ENCODE assay signal across 8 cellular contexts in the genomic region with DNA sequence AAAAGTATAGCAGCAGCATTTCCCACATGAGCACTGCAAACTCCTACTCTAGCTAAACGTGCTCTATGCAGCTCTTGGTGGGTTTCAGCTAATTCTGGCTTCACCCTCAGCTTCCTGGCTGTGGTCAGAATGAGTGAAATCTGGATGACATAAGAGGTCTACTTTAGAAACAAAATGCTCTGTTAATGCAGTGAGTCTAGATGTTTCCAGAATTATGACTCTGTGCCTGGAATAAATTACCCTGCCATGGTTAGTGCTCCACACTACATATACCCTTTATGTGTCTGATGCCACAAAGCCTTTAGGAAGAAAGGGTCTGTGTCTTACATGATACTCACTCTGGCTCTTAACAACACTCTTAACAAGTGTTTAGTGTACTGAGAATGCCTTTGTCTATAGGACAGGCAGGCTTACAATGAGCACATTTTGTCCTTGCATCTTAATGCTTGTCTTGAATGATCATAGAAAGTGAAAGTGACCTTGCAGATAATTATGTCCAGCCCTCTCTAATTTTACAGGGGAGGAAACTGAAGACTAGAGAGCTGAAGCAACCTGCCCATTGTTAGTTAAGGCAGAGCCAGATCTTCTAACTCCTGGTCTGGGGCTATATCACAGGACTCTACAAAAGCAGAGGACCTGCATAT. TPM values are rescaled to one million over a fixed set of nuclear protein-coding genes. Genes with fewer than 3 reads are reported as not detected.
DNase-seq lines count a peak whose midpoint lies in the region; ATAC-seq lines count a peak whose summit lies in the region.

No MANE protein-coding gene starts in this region.

- no peaks in the 10 kb centered on the region for H3K9me3 Mint-ChIP-seq in activated CD4-positive, alpha-beta T cell treated with anti-CD3 and anti-CD28 coated beads, Interleukin-2, amount 10 ng/mL, durations not matched to agents 7 days and 5 days

- H3K36me3 Mint-ChIP-seq in activated CD4-positive, alpha-beta T cell treated with anti-CD3 and anti-CD28 coated beads, Interleukin-2, amount 10 ng/mL, durations not matched to agents 7 days and 5 days (ENCODE audit: low read depth) = peaks cover 84% of the 10 kb centered on the region

- DNase-seq in stimulated activated naive CD4-positive, alpha-beta T cell treated with Interleukin-2 at 50 U/mL for 16 hours (lab: John Stamatoyannopoulos, UW) = peak; percentile 4
- DNase-seq in stimulated activated naive CD4-positive, alpha-beta T cell (lab: John Stamatoyannopoulos, UW) = no peak
- DNase-seq in activated CD4-positive, alpha-beta T cell treated with anti-CD3 and anti-CD28 coated beads, Interleukin-2, amount 10 ng/mL, durations not matched to agents 7 days and 5 days = peak; percentile 42
- DNase-seq in AML-193 (lab: John Stamatoyannopoulos, UW) (no peak), SHP77 (lab: John Stamatoyannopoulos, UW) (no peak), NCI-H2029 (lab: John Stamatoyannopoulos, UW) (no peak)

- H3K27me3 Mint-ChIP-seq in activated CD4-positive, alpha-beta T cell treated with anti-CD3 and anti-CD28 coated beads, Interleukin-2, amount 10 ng/mL, durations not matched to agents 7 days and 5 days = no peaks in the 10 kb centered on the region

- POLR2A ChIA-PET in activated CD4-positive, alpha-beta T cell treated with anti-CD3 and anti-CD28 coated beads, Interleukin-2, amount 10 ng/mL, durations not matched to agents 7 days and 5 days (lab: Charles Lee) = interaction anchor here (0.5 kb wide), 1 partner anchor 136 kb away, joined by 3 read pairs; no protein-coding TSS in a partner anchor

- ATAC-seq in HG03139 (IDR thresholded peaks at IDR 0.05; ENCODE audit: unreplicated experiment) (peak; percentile 53), HG03159 (IDR thresholded peaks at IDR 0.05; ENCODE audit: unreplicated experiment) (no peak)

- H3K4me3 Mint-ChIP-seq in activated CD4-positive, alpha-beta T cell treated with anti-CD3 and anti-CD28 coated beads, Interleukin-2, amount 10 ng/mL, durations not matched to agents 7 days and 5 days = no peak overlapping the region

- CTCF ChIA-PET in activated CD4-positive, alpha-beta T cell treated with anti-CD3 and anti-CD28 coated beads, Interleukin-2, amount 10 ng/mL, durations not matched to agents 7 days and 5 days (lab: Charles Lee) = interaction anchor here (0.6 to 4.0 kb wide), 5 partner anchors 14 to 64 kb away, joined by 3 to 21 read pairs (median 11); no protein-coding TSS in a partner anchor

- H3K27ac Mint-ChIP-seq in activated CD4-positive, alpha-beta T cell treated with anti-CD3 and anti-CD28 coated beads, Interleukin-2, amount 10 ng/mL, durations not matched to agents 7 days and 5 days = peak overlapping the region; percentile 57

- peaks cover 62% of the 10 kb centered on the region for H3K4me1 Mint-ChIP-seq in activated CD4-positive, alpha-beta T cell treated with anti-CD3 and anti-CD28 coated beads, Interleukin-2, amount 10 ng/mL, durations not matched to agents 7 days and 5 days

RNA-seq across cellular contexts. Expression of a gene that starts 9.2 kb away (rescaled TPM):
- total RNA-seq in activated CD4-positive, alpha-beta T cell treated with anti-CD3 and anti-CD28 coated beads, Interleukin-2, amount 10 ng/mL, durations not matched to agents 7 days and 5 days = 100 to 1,000 TPM; 561 to 662 TPM

RNA-seq across cellular contexts. Expression of a gene that starts 52.4 kb away (rescaled TPM):
- total RNA-seq in activated CD4-positive, alpha-beta T cell treated with anti-CD3 and anti-CD28 coated beads, Interleukin-2, amount 10 ng/mL, durations not matched to agents 7 days and 5 days = 100 to 1,000 TPM; 367 to 412 TPM

Comparison
In these comparisons a context has a peak if more than half of its experiments do, and no peak if none do; other contexts are left out.
1. DNase-seq: peak in stimulated activated naive CD4-positive, alpha-beta T cell treated with Interleukin-2 at 50 U/mL for 16 hours (single experiment) and activated CD4-positive, alpha-beta T cell treated with anti-CD3 and anti-CD28 coated beads, Interleukin-2, amount 10 ng/mL, durations not matched to agents 7 days and 5 days (single experiment); none in stimulated activated naive CD4-positive, alpha-beta T cell (0 of 6), AML-193 (0 of 2), SHP77 (0 of 2) and NCI-H2029 (single experiment).